12 cellular contexts compared by ENCODE assay signal in genomic region chr12:108128221-108129016, GRCh38. TPM values are rescaled to one million over a fixed set of nuclear protein-coding genes. Genes with fewer than 3 reads are reported as not detected.
A peak's percentile ranks its signal among the peaks of the same experiment; 100 is the strongest.
DNase-seq lines count a peak whose midpoint lies in the region; ATAC-seq, FAIRE-seq and TF ChIP-seq lines count a peak whose summit lies in the region.
"Had no signal": no experiment of that assay in that cellular context is flagged by ENCODE, and none has a peak within 500 bp of the region (broad histone marks: within the 10 kb centered on the region; RNA-seq: fewer than 3 reads in every experiment).

No MANE protein-coding gene starts in this region.

- H3K9me3 ChIP-seq in CD8-positive, alpha-beta memory T cell (ENCODE audit: low read length): no peaks in the 10 kb centered on the region
- H3K9me3 ChIP-seq in iPS-18c (ENCODE audit: control insufficient read depth, insufficient read depth, low read length) (peaks cover 3% of the 10 kb centered on the region), skeletal muscle satellite cell (replicated peaks; ENCODE audit: low read length) (no peaks in the 10 kb centered on the region), adrenal gland (replicated peaks in 1 of 3) (no peaks in the 10 kb centered on the region)
- H3K9me3 ChIP-seq: body of pancreas had no signal

- intact Hi-C loops in adrenal gland (cut with DNase I): no loop called here

- no peaks in the 10 kb centered on the region for H3K36me3 ChIP-seq in CD8-positive, alpha-beta memory T cell (ENCODE audit: insufficient read depth, low read length)
- H3K36me3 ChIP-seq in skeletal muscle satellite cell (ENCODE audit: insufficient read depth, low read length): no peaks in the 10 kb centered on the region
- no peaks in the 10 kb centered on the region for H3K36me3 ChIP-seq in adrenal gland (replicated peaks in 1 of 2)

- TF ChIP-seq CTCF in WTC11 (IDR thresholded peaks at IDR 0.05) (no peak), adrenal gland (IDR thresholded peaks at IDR 0.05) (no peak)

- no peak overlapping the region for H3K27ac ChIP-seq in CD8-positive, alpha-beta memory T cell (ENCODE audit: low read depth, low read length)
- H3K27ac ChIP-seq in adrenal gland: no peak overlapping the region
- H3K27ac ChIP-seq: body of pancreas had no signal

- CTCF ChIA-PET in CD8-positive, alpha-beta memory T cell (lab: Charles Lee): no interaction called here
- CTCF ChIA-PET in WTC11 (lab: Charles Lee): interaction anchor here (0.6 to 3.0 kb wide), 17 partner anchors 8 to 1034 kb away, joined by 3 to 26 read pairs (median 5); no protein-coding TSS in a partner anchor

- ATAC-seq in WTC11 (no peak), GM21717 (IDR thresholded peaks at IDR 0.05; ENCODE audit: unreplicated experiment) (no peak), HG02970 (IDR thresholded peaks at IDR 0.05; ENCODE audit: low FRiP score, unreplicated experiment) (no peak)

- no peaks in the 10 kb centered on the region for H3K27me3 ChIP-seq in CD8-positive, alpha-beta memory T cell (ENCODE audit: insufficient read depth, low read length, poor library complexity, severe bottlenecking)
- peaks cover 37% of the 10 kb centered on the region for H3K27me3 ChIP-seq in skeletal muscle satellite cell (ENCODE audit: control insufficient read depth, insufficient read depth, low read length)
- peaks cover 38% of the 10 kb centered on the region for H3K27me3 ChIP-seq in adrenal gland

- no peaks in the 10 kb centered on the region for H3K36me3 Mint-ChIP-seq in CD8-positive, alpha-beta memory T cell
- H3K36me3 Mint-ChIP-seq in WTC11: no peaks in the 10 kb centered on the region

- H3K4me2 ChIP-seq in skeletal muscle satellite cell (ENCODE audit: low read length): peak overlapping the region; percentile 81

- H3K27me3 Mint-ChIP-seq in CD8-positive, alpha-beta memory T cell: peaks cover 38 to 54% of the 10 kb centered on the region in 2 donors
- peaks cover 28% of the 10 kb centered on the region for H3K27me3 Mint-ChIP-seq in WTC11 (ENCODE audit: low read depth)

- POLR2A ChIA-PET in CD8-positive, alpha-beta memory T cell (lab: Charles Lee): no interaction called here
- POLR2A ChIA-PET in WTC11 (lab: Charles Lee): interaction anchor here (0.5 to 1.3 kb wide), 2 partner anchors 8 to 512 kb away, joined by 4 read pairs; no protein-coding TSS in a partner anchor

- DNase-seq in CD8-positive, alpha-beta memory T cell: no peak
- DNase-seq in WTC11 (ENCODE audit: low spot score): no peak
- DNase-seq in adrenal gland: no peak
- no peak for DNase-seq in frontal cortex (ENCODE audit: low spot score in 2 of 2)

- no peak for TF ChIP-seq POLR2A in adrenal gland (IDR thresholded peaks at IDR 0.05)

- 65 to 73% (median 68%) methylated on average over 10 of the region's 10 CpGs for WGBS in adrenal gland, 4 donors

- H3K27ac Mint-ChIP-seq in CD8-positive, alpha-beta memory T cell: no peak overlapping the region
- H3K27ac Mint-ChIP-seq in WTC11: no peak overlapping the region

- H3K4me1 ChIP-seq in CD8-positive, alpha-beta memory T cell (ENCODE audit: insufficient read depth, low read length): no peaks in the 10 kb centered on the region
- H3K4me1 ChIP-seq in skeletal muscle satellite cell (ENCODE audit: control insufficient read depth, insufficient read depth, low read length): no peaks in the 10 kb centered on the region
- no peaks in the 10 kb centered on the region for H3K4me1 ChIP-seq in adrenal gland (replicated peaks in 1 of 2)

- peaks cover 0 to 5% (median 3%) of the 10 kb centered on the region in 3 donors for H3K4me1 Mint-ChIP-seq in CD8-positive, alpha-beta memory T cell
- peaks cover 25% of the 10 kb centered on the region for H3K4me1 Mint-ChIP-seq in WTC11

- H3K9ac ChIP-seq in skeletal muscle satellite cell (ENCODE audit: low read depth, low read length): no peak overlapping the region

- no peak overlapping the region for H3K4me3 ChIP-seq in CD8-positive, alpha-beta memory T cell (ENCODE audit: low read length)
- H3K4me3 ChIP-seq in iPS-18c (ENCODE audit: insufficient read depth, low read depth, low read length): peak overlapping the region; percentile 68; the same call in 1 of the 2 replicates
- H3K4me3 ChIP-seq in skeletal muscle satellite cell (ENCODE audit: low read length): peak overlapping the region; percentile 61
- peak overlapping the region in 1 of 4 donors; percentile 59 for H3K4me3 ChIP-seq in adrenal gland
- H3K4me3 ChIP-seq: body of pancreas had no signal

- peaks cover 0 to 3% (median 3%) of the 10 kb centered on the region in 5 donors for H3K9me3 Mint-ChIP-seq in CD8-positive, alpha-beta memory T cell
- no peaks in the 10 kb centered on the region for H3K9me3 Mint-ChIP-seq in WTC11

- FAIRE-seq in frontal cortex (lab: Jason Lieb, UNC): no peak
- FAIRE-seq: HTR-8/SVneo had no signal

- peak overlapping the region in 4 of 7 donors; percentile 42 to 73 (median 57) for H3K4me3 Mint-ChIP-seq in CD8-positive, alpha-beta memory T cell
- peak overlapping the region; percentile 62 for H3K4me3 Mint-ChIP-seq in WTC11

TF ChIP-seq in WTC11, 78 proteins besides CTCF, POLR2A, EP300 and RAD21 (continues in another document):
- TF ChIP-seq ZNF416 (CRISPR knock-in tag; IDR thresholded peaks at IDR 0.05) (no peak), PRRX2 (CRISPR knock-in tag; IDR thresholded peaks at IDR 0.05) (no peak), ZNF219 (CRISPR knock-in tag; IDR thresholded peaks at IDR 0.05; ENCODE audit: borderline replicate concordance) (no peak), MYBL2 (CRISPR knock-in tag; IDR thresholded peaks at IDR 0.05) (no peak), ZNF281 (CRISPR knock-in tag; IDR thresholded peaks at IDR 0.05) (no peak), GRHL2 (CRISPR knock-in tag; IDR thresholded peaks at IDR 0.05; ENCODE audit: insufficient replicate concordance, severe bottlenecking) (no peak), ATF1 (CRISPR knock-in tag; IDR thresholded peaks at IDR 0.05) (no peak), CREB1 (CRISPR knock-in tag; IDR thresholded peaks at IDR 0.05) (no peak)
- TF ChIP-seq, protein P1, sequence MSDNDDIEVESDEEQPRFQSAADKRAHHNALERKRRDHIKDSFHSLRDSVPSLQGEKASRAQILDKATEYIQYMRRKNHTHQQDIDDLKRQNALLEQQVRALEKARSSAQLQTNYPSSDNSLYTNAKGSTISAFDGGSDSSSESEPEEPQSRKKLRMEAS (CRISPR knock-in tag; IDR thresholded peaks at IDR 0.05): no peak; the same call in 1 of the 2 replicates
- TF ChIP-seq, protein P2, sequence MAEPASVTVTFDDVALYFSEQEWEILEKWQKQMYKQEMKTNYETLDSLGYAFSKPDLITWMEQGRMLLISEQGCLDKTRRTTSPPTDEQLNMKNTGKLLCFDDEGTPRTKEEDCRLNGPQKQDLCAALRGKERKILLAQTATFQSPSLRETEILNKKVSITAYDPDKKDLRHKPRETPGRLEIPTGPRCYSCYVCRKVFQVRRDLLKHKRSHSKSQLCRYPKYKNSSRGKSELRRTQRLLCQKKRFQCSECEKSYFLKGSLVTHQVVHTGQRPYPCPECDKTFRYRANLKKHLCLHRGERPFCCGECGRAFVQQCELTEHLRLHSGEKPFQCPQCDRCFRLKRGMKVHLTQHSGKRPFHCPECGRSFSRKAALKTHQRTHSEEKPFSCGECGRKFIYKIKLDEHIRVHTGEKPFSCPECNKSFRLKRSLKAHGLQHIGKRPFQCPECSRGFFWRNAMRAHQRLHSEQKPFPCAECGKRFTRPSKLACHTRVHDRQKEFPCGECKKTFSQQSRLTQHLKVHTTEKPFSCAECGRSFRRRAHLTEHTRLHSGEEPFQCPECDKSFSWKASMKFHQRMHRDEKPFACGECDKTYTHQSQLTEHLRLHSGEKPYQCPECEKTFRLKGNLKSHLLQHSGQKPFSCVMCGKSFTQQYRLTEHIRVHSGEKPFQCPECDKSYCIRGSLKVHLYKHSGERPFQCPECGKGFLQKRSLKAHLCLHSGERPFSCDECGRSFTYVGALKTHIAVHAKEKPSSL (CRISPR knock-in tag; conservative IDR thresholded peaks at IDR 0.05): no peak
- TF ChIP-seq, protein P3, sequence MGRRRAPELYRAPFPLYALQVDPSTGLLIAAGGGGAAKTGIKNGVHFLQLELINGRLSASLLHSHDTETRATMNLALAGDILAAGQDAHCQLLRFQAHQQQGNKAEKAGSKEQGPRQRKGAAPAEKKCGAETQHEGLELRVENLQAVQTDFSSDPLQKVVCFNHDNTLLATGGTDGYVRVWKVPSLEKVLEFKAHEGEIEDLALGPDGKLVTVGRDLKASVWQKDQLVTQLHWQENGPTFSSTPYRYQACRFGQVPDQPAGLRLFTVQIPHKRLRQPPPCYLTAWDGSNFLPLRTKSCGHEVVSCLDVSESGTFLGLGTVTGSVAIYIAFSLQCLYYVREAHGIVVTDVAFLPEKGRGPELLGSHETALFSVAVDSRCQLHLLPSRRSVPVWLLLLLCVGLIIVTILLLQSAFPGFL (CRISPR knock-in tag; IDR thresholded peaks at IDR 0.05; ENCODE audit: borderline replicate concordance): no peak

RNA-seq across cellular contexts. Expression of gene WSCD2, which starts 0.7 kb away (rescaled TPM):
- total RNA-seq in CD8-positive, alpha-beta memory T cell: not detected
- 0.39 TPM for polyA plus RNA-seq in CD8-positive, alpha-beta memory T cell
- total RNA-seq in WTC11 (2021): 1.1 to 1.6 TPM (median 1.6 TPM) in 3 replicates
- not detected in 2 replicates for total RNA-seq in skeletal muscle satellite cell (2012; rRNA removed)
- total RNA-seq in adrenal gland: 1 to 10 TPM in 4 of 8 donors, under 1 TPM in 4; 0.18 to 2.9 (median 1.1) TPM
- under 1 TPM; 0.30 to 0.40 (median 0.40) TPM for polyA plus RNA-seq in adrenal gland
- total RNA-seq in frontal cortex: 2.9 TPM
- total RNA-seq: lung microvascular endothelial cell, OCI-LY7 had no signal
